Comparison of ENCODE assay signal across 1 cellular context in genomic region chr9:18972675-18973074, GRCh38.
TF ChIP-seq lines count a peak whose summit lies in the region.

No MANE protein-coding gene starts in this region.

TF ChIP-seq in HepG2, 621 proteins besides CTCF, POLR2A, EP300 and RAD21 (continued from another document):
- no peak for TF ChIP-seq SP4 (CRISPR knock-in tag; IDR thresholded peaks at IDR 0.05)
- no peak for TF ChIP-seq ZNF782 (CRISPR knock-in tag; IDR thresholded peaks at IDR 0.05; ENCODE audit: borderline replicate concordance)
- TF ChIP-seq GABPB1 (CRISPR knock-in tag; IDR thresholded peaks at IDR 0.05) = peak; percentile 41; the same call in 1 of the 2 replicates
- no peak for TF ChIP-seq KLF12 (CRISPR knock-in tag; IDR thresholded peaks at IDR 0.05; ENCODE audit: borderline replicate concordance)
